10 cellular contexts compared by ENCODE assay signal in genomic region chrX:2135421-2135820, GRCh38.
"Had no signal": no experiment of that assay in that cellular context is flagged by ENCODE, and none has a peak within 500 bp of the region (broad histone marks: within the 10 kb centered on the region; RNA-seq: fewer than 3 reads in every experiment).

No MANE protein-coding gene starts in this region.

- H3K4me3 Mint-ChIP-seq: IgD-negative memory B cell had no signal

- H3K27ac ChIP-seq: HL-60, KMS-11 had no signal

- FAIRE-seq: HepG2, HTR-8/SVneo had no signal

- ATAC-seq: HepG2 had no signal

- H3K27ac Mint-ChIP-seq: IgD-negative memory B cell had no signal

- H3K36me3 Mint-ChIP-seq: IgD-negative memory B cell had no signal

- H3K4me2 ChIP-seq: KMS-11 had no signal

- H3K4me1 Mint-ChIP-seq: IgD-negative memory B cell had no signal

- DNase-seq: IMR-90, Karpas-422, Kasumi-1, KBM-7, KG1 had no signal

- H3K27me3 Mint-ChIP-seq: IgD-negative memory B cell had no signal

- H3K9ac ChIP-seq: KMS-11 had no signal
